ENCODE assay signal across 18 cellular contexts in genomic region chr10:114593240-114593792, GRCh38.
"Had no signal": no experiment of that assay in that cellular context is flagged by ENCODE, and none has a peak within 500 bp of the region (broad histone marks: within the 10 kb centered on the region; RNA-seq: fewer than 3 reads in every experiment).

No MANE protein-coding gene starts in this region.

- ATAC-seq: effector memory CD8-positive, alpha-beta T cell had no signal

- H3K4me1 ChIP-seq: esophagus squamous epithelium, tibial nerve had no signal

- H3K27ac Mint-ChIP-seq: activated naive CD8-positive, alpha-beta T cell; activated T-helper 1 cell treated with anti-CD3 and anti-CD28 coated beads, Interleukin-12 subunit alpha, Interleukin-12 subunit beta, Interleukin-2, Interleukin-4 antibody, amounts not matched to agents 30 ng/mL and 10 ng/mL and 1 ng/mL, durations not matched to agents 14 hours and 24 hours and 36 hours; mesothelial cell of epicardium; nephron; stimulated activated naive CD8-positive, alpha-beta T cell treated with anti-CD3 and anti-CD28 coated beads, Interleukin-15, Interleukin-2, amounts not matched to agents 100 ng/mL and 50 ng/mL, for 24 hours had no signal

- H3K27me3 ChIP-seq: cardiac muscle cell, esophagus squamous epithelium, tibial nerve had no signal

- H3K4me3 Mint-ChIP-seq: activated naive CD8-positive, alpha-beta T cell; activated T-helper 1 cell treated with anti-CD3 and anti-CD28 coated beads, Interleukin-12 subunit alpha, Interleukin-12 subunit beta, Interleukin-2, Interleukin-4 antibody, amounts not matched to agents 30 ng/mL and 10 ng/mL and 1 ng/mL, durations not matched to agents 14 hours and 24 hours and 36 hours; effector memory CD8-positive, alpha-beta T cell; mesothelial cell of epicardium; nephron; stimulated activated naive CD8-positive, alpha-beta T cell treated with anti-CD3 and anti-CD28 coated beads, Interleukin-15, Interleukin-2, amounts not matched to agents 100 ng/mL and 50 ng/mL, for 24 hours had no signal

- DNase-seq: activated CD4-positive, alpha-beta T cell treated with anti-CD3 and anti-CD28 coated beads, Interleukin-2, amount 50 U/mL, for 4 hours; activated gamma-delta T cell treated with Interleukin-2 at 50 U/mL for 16 hours; amniotic stem cell; effector memory CD8-positive, alpha-beta T cell; esophagus squamous epithelium; hippocampal formation; nucleus accumbens; posterior cingulate gyrus had no signal

- H3K27ac ChIP-seq: cardiac muscle cell, esophagus squamous epithelium, tibial nerve had no signal

- H3K9me3 Mint-ChIP-seq: activated T-helper 1 cell treated with anti-CD3 and anti-CD28 coated beads, Interleukin-12 subunit alpha, Interleukin-12 subunit beta, Interleukin-2, Interleukin-4 antibody, amounts not matched to agents 30 ng/mL and 10 ng/mL and 1 ng/mL, durations not matched to agents 14 hours and 24 hours and 36 hours; effector memory CD8-positive, alpha-beta T cell had no signal

- FAIRE-seq: islet of Langerhans, TTC549, urothelium cell line had no signal

- H3K4me1 Mint-ChIP-seq: mesothelial cell of epicardium, nephron had no signal

- H3K27me3 Mint-ChIP-seq: stimulated activated naive CD8-positive, alpha-beta T cell treated with anti-CD3 and anti-CD28 coated beads, Interleukin-15, Interleukin-2, amounts not matched to agents 100 ng/mL and 50 ng/mL, for 24 hours had no signal

- H3K9me3 ChIP-seq: esophagus squamous epithelium had no signal

- H3K4me3 ChIP-seq: cardiac muscle cell, esophagus squamous epithelium, tibial nerve had no signal
